In the genomic region with DNA sequence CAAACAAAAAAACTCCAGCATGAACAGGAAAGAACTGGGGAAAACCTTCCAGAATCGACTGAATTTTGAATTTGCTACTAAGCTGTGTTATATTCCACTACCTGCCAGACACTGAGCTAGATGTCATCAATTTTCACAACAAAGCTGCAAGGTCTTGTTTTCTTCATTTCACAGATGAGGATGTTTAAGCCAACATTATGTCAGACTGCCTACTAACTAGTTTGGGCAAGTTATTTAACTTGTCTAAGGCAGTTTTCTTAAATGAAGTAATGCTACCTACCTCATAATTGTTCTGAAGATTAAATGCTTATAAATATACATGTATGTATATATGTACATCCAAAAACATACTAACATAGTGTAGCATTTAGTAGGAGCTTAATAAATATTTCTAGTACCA, we compare ENCODE assay signal across 33 cellular contexts.
"Had no signal": no experiment of that assay in that cellular context is flagged by ENCODE, and none has a peak within 500 bp of the region (broad histone marks: within the 10 kb centered on the region; RNA-seq: fewer than 3 reads in every experiment).

No MANE protein-coding gene starts in this region.

- H3K36me3 ChIP-seq: adrenal gland, ascending aorta, brain microvascular endothelial cell, breast epithelium, cardiac muscle cell had no signal

- H3K9me3 ChIP-seq: ascending aorta, body of pancreas, breast epithelium had no signal

- FAIRE-seq: astrocyte had no signal

- H3K27ac ChIP-seq: adrenal gland, ascending aorta, body of pancreas, brain microvascular endothelial cell, breast epithelium, cardiac muscle cell had no signal

- H3K4me1 ChIP-seq: adrenal gland, ascending aorta, body of pancreas, breast epithelium had no signal

- H3K27me3 ChIP-seq: adrenal gland, ascending aorta, body of pancreas, brain microvascular endothelial cell, breast epithelium, cardiac muscle cell had no signal

- H3K4me3 ChIP-seq: adrenal gland, ascending aorta, body of pancreas, breast epithelium, cardiac muscle cell had no signal

- ATAC-seq: activated naive CD4-positive, alpha-beta T cell treated with anti-CD3 and anti-CD28 coated beads, Interleukin-2, amount 50 U/mL, for 72 hours; activated naive CD8-positive, alpha-beta T cell treated with anti-CD3 and anti-CD28 coated beads, Interleukin-2, amount 50 U/mL, for 24 hours; activated T-cell treated with anti-CD3 and anti-CD28 coated beads, Interleukin-2, amount 50 U/mL, for 4 hours; activated T-cell treated with anti-CD3 and anti-CD28 coated beads, Interleukin-2, amount 50 U/mL, for 72 hours; activated T-helper 17 cell treated with anti-CD3 and anti-CD28 coated beads, Interleukin-2, amount 50 U/mL, for 72 hours; body of pancreas had no signal

- DNase-seq: activated effector memory CD4-positive, alpha-beta T cell treated with anti-CD3 and anti-CD28 coated beads, Interleukin-2, amount 50 U/mL, for 16 hours; activated effector memory CD4-positive, alpha-beta T cell treated with Interleukin-2 at 50 U/mL for 16 hours; activated gamma-delta T cell; activated gamma-delta T cell treated with Interleukin-2 at 50 U/mL for 16 hours; activated naive CD4-positive, alpha-beta T cell; activated naive CD4-positive, alpha-beta T cell treated with anti-CD3 and anti-CD28 coated beads for 36 hours; activated naive CD4-positive, alpha-beta T cell treated with anti-CD3 and anti-CD28 coated beads, Interleukin-2, amount 10 ng/mL, durations not matched to agents 7 days and 5 days; activated naive CD4-positive, alpha-beta T cell treated with anti-CD3 and anti-CD28 coated beads, Interleukin-2, amount 50 U/mL, for 16 hours; activated naive CD4-positive, alpha-beta T cell treated with Interleukin-2 at 50 U/mL for 16 hours; activated naive CD8-positive, alpha-beta T cell treated with anti-CD3 and anti-CD28 coated beads for 36 hours; activated naive CD8-positive, alpha-beta T cell treated with anti-CD3 and anti-CD28 coated beads, Interleukin-2, amount 10 ng/mL, durations not matched to agents 7 days and 5 days; activated naive CD8-positive, alpha-beta T cell treated with anti-CD3 and anti-CD28 coated beads, Interleukin-2, amount 50 U/mL, for 24 hours; activated T-cell treated with anti-CD3 and anti-CD28 coated beads, Interleukin-2, amount 50 U/mL, for 1 hour; activated T-cell treated with anti-CD3 and anti-CD28 coated beads, Interleukin-2, amount 50 U/mL, for 24 hours; activated T-cell treated with anti-CD3 and anti-CD28 coated beads, Interleukin-2, amount 50 U/mL, for 4 hours; activated T-cell treated with anti-CD3 and anti-CD28 coated beads, Interleukin-2, amount 50 U/mL, for 48 hours; activated T-cell treated with anti-CD3 and anti-CD28 coated beads, Interleukin-2, amount 50 U/mL, for 72 hours; adrenal gland; amniotic stem cell; amygdala; anterior cingulate cortex; aorta; body of pancreas; brain microvascular endothelial cell; caudate nucleus; central memory CD4-positive, alpha-beta T cell; cerebellar nuclear complex had no signal
